Comparison of ENCODE assay signal across 13 cellular contexts in the genomic region with DNA sequence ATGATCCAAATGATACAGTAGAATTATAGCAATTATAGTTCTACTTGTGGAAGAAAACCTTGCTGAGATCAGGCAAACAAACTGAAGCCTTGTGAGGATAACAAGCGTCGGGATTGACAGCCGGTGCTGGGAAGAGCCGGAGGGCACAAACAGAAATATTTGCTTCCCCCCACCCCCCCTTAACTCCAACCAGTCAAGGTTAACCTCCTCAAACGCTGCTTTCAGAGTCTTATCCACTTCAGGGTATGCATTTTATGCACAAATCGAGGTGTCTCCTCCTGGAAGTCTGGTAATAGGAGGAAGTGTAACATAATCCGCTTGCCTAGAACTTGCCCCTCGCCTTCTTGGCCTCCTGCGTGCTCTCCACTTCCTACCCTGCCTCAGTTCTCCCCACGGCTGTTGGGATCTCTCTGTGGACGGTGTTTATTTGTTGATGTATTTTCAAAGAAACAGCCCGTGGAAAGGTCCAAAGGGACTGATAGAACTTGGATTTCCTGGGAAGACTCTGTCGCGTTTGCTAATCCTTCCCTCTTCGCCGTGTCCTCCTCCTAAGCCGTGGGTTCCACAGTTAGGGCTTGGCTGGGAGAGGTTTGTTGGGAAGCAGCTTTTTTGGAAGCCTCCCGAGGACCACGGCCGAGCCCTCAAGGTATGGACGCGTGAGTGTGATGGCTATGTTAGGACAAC. TPM values are rescaled to one million over a fixed set of nuclear protein-coding genes. Genes with fewer than 3 reads are reported as not detected.
DNase-seq lines count a peak whose midpoint lies in the region; ATAC-seq and TF ChIP-seq lines count a peak whose summit lies in the region.
"Had no signal": no experiment of that assay in that cellular context is flagged by ENCODE, and none has a peak within 500 bp of the region (broad histone marks: within the 10 kb centered on the region; RNA-seq: fewer than 3 reads in every experiment).

No MANE protein-coding gene starts in this region.

- H3K4me3 ChIP-seq in cardiac muscle cell (peak overlapping the region; percentile 22), NT2/D1 (ENCODE audit: insufficient read length, low read depth) (no peak overlapping the region), hepatocyte (no peak overlapping the region)

- H3K9me3 ChIP-seq in cardiac muscle cell (ENCODE audit: low read depth), result no peaks in the 10 kb centered on the region
- H3K9me3 ChIP-seq in NT2/D1 (ENCODE audit: insufficient read depth, low read length), result no peaks in the 10 kb centered on the region
- no peaks in the 10 kb centered on the region for H3K9me3 ChIP-seq in hepatocyte (ENCODE audit: low read depth)

- H3K27me3 ChIP-seq in cardiac muscle cell, result peaks cover 100% of the 10 kb centered on the region
- H3K27me3 ChIP-seq in NT2/D1 (ENCODE audit: insufficient read depth, insufficient read length), result peaks cover 97% of the 10 kb centered on the region
- H3K27me3 ChIP-seq in hepatocyte, result peaks cover 99% of the 10 kb centered on the region

- ATAC-seq in left cardiac atrium, result no peak
- ATAC-seq in stimulated activated naive B cell treated with anti-CD40 and anti-IgM and Interleukin-4, amounts not matched to agents 10 μg/mL and 1 μg/mL and 100 μg/mL, for 72 hours (replicated peaks), result no peak
- ATAC-seq: left ventricle myocardium superior had no signal

- peaks cover 10 to 33% of the 10 kb centered on the region in 2 donors for H3K4me1 Mint-ChIP-seq in stimulated activated naive B cell treated with anti-CD40 and anti-IgM and Interleukin-4, amounts not matched to agents 10 μg/mL and 1 μg/mL and 100 μg/mL, for 72 hours
- peaks cover 8% of the 10 kb centered on the region for H3K4me1 Mint-ChIP-seq in endothelial cell (ENCODE audit: unreplicated experiment)

- no peak overlapping the region for H2AFZ ChIP-seq in hepatocyte

- H3K9me3 Mint-ChIP-seq in stimulated activated naive B cell treated with anti-CD40 and anti-IgM and Interleukin-4, amounts not matched to agents 10 μg/mL and 1 μg/mL and 100 μg/mL, for 72 hours, result no peaks in the 10 kb centered on the region
- no peaks in the 10 kb centered on the region for H3K9me3 Mint-ChIP-seq in endothelial cell (ENCODE audit: unreplicated experiment)

- intact Hi-C loops in left cardiac atrium (cut with DNase I), result no loop called here

- H3K36me3 ChIP-seq in cardiac muscle cell (no peaks in the 10 kb centered on the region), NT2/D1 (ENCODE audit: insufficient read depth, insufficient read length, low read length) (no peaks in the 10 kb centered on the region), hepatocyte (replicated peaks; ENCODE audit: insufficient read depth, low read depth) (no peaks in the 10 kb centered on the region)
- H3K36me3 ChIP-seq: brain microvascular endothelial cell had no signal

- H3K9me2 ChIP-seq in hepatocyte (replicated peaks; ENCODE audit: insufficient read depth), result no peaks in the 10 kb centered on the region

- no peaks in the 10 kb centered on the region for H4K20me1 ChIP-seq in hepatocyte (ENCODE audit: insufficient read depth, poor library complexity, severe bottlenecking)

- H3K9ac ChIP-seq in NT2/D1 (ENCODE audit: insufficient read length, low read depth), result peak overlapping the region; percentile 5

- in situ Hi-C loops in GM13976 (cut with MboI; ENCODE audit: low sequenced_read_pairs, unreplicated experiment), result no loop called here

- TF ChIP-seq CTCF in cardiac muscle cell (IDR thresholded peaks at IDR 0.05; ENCODE audit: low read depth, low read length), result no peak
- TF ChIP-seq CTCF in hepatocyte (IDR thresholded peaks at IDR 0.05; ENCODE audit: poor library complexity), result no peak
- TF ChIP-seq CTCF in endothelial cell (IDR thresholded peaks at IDR 0.05; ENCODE audit: unreplicated experiment), result no peak
- no peak for TF ChIP-seq CTCF in GM13976 (IDR thresholded peaks at IDR 0.05; ENCODE audit: borderline replicate concordance, control extremely low read depth, extremely low read depth, insufficient read depth, missing control alignments)

- 2% methylated on average over 21 of the region's 22 CpGs for WGBS in hepatocyte (ENCODE audit: low lambda C conversion rate, missing lambda C conversion rate)

- H3K79me2 ChIP-seq in hepatocyte, result no peaks in the 10 kb centered on the region

- peak overlapping the region; percentile 54 to 62 for H3K4me3 Mint-ChIP-seq in stimulated activated naive B cell treated with anti-CD40 and anti-IgM and Interleukin-4, amounts not matched to agents 10 μg/mL and 1 μg/mL and 100 μg/mL, for 72 hours
- H3K4me3 Mint-ChIP-seq in endothelial cell (ENCODE audit: unreplicated experiment), result no peak overlapping the region

- peak overlapping the region; percentile 22 for H3K27ac Mint-ChIP-seq in stimulated activated naive B cell treated with anti-CD40 and anti-IgM and Interleukin-4, amounts not matched to agents 10 μg/mL and 1 μg/mL and 100 μg/mL, for 72 hours
- no peak overlapping the region for H3K27ac Mint-ChIP-seq in endothelial cell (ENCODE audit: unreplicated experiment)

- peaks cover 2 to 3% of the 10 kb centered on the region in 2 donors for H3K36me3 Mint-ChIP-seq in stimulated activated naive B cell treated with anti-CD40 and anti-IgM and Interleukin-4, amounts not matched to agents 10 μg/mL and 1 μg/mL and 100 μg/mL, for 72 hours
- no peaks in the 10 kb centered on the region for H3K36me3 Mint-ChIP-seq in endothelial cell (ENCODE audit: low read depth, unreplicated experiment)

- H3K27ac ChIP-seq in cardiac muscle cell (no peak overlapping the region), hepatocyte (no peak overlapping the region)
- H3K27ac ChIP-seq: brain microvascular endothelial cell had no signal

- peaks cover 64 to 71% of the 10 kb centered on the region in 2 donors for H3K27me3 Mint-ChIP-seq in stimulated activated naive B cell treated with anti-CD40 and anti-IgM and Interleukin-4, amounts not matched to agents 10 μg/mL and 1 μg/mL and 100 μg/mL, for 72 hours
- peaks cover 7% of the 10 kb centered on the region for H3K27me3 Mint-ChIP-seq in endothelial cell (ENCODE audit: unreplicated experiment)

- peak overlapping the region; percentile 90 for H3K4me2 ChIP-seq in hepatocyte

- H3K4me1 ChIP-seq in cardiac muscle cell (ENCODE audit: low read depth), result peaks cover 8% of the 10 kb centered on the region
- peaks cover 6% of the 10 kb centered on the region for H3K4me1 ChIP-seq in NT2/D1 (ENCODE audit: insufficient read depth, insufficient read length)
- H3K4me1 ChIP-seq in hepatocyte (ENCODE audit: insufficient read depth), result peaks cover 9% of the 10 kb centered on the region

- DNase-seq in cardiac muscle cell (ENCODE audit: low read depth in 1 of 2, low spot score in 1 of 2), result no peak
- DNase-seq in left cardiac atrium, result no peak
- no peak for DNase-seq in NT2/D1 (ENCODE audit: low read depth, low spot score)
- DNase-seq in hepatocyte (ENCODE audit: low spot score), result no peak
- no peak for DNase-seq in stimulated activated naive B cell treated with anti-CD40 and anti-IgM and Interleukin-4, amounts not matched to agents 10 μg/mL and 1 μg/mL and 100 μg/mL, for 72 hours
- DNase-seq in endothelial cell (ENCODE audit: low spot score), result no peak
- DNase-seq in SW480 (ENCODE audit: low spot score), result no peak
- DNase-seq in GM13976 (ENCODE audit: low spot score), result no peak
- DNase-seq: activated CD4-positive, alpha-beta T cell treated with anti-CD3 and anti-CD28 coated beads, Interleukin-2, amount 50 U/mL, for 1 hour; brain microvascular endothelial cell; left ventricle myocardium superior; T-helper 1 cell had no signal

RNA-seq across cellular contexts. Expression of a gene that starts 4.1 kb away (rescaled TPM):
- total RNA-seq in cardiac muscle cell (not detected in 2 replicates), left cardiac atrium (not detected), hepatocyte (not detected in 2 replicates), endothelial cell (ENCODE audit: unreplicated experiment) (not detected)
- polyA plus RNA-seq in cardiac muscle cell (0.07 TPM in 1 of 2 replicates, not detected in the other), hepatocyte (0.11 and 0.29 TPM in 2 replicates)
- total RNA-seq: left ventricle myocardium superior, osteocyte had no signal
